Comparison of ENCODE assay signal across 5 cellular contexts in the genomic region with DNA sequence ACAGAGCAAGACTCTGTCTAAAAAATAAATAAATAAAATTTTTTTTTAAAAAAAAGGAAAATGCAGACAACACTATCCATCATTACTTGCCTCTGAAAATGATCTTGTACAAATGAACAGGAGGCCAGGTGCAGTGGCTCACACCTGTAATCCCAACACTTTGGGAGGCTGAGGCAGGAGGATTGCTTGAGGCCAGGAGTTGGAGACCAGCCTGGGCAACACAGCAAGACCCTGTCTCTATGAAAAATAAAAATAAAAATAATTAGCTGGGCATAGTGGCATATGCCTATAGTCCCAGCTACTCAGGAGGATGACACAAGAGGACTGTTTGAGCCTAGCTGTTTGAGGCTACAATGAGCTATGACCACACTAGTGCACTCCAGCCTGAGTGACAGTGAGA. TPM values are rescaled to one million over a fixed set of nuclear protein-coding genes. Genes with fewer than 3 reads are reported as not detected.
"Had no signal": no experiment of that assay in that cellular context is flagged by ENCODE, and none has a peak within 500 bp of the region (broad histone marks: within the 10 kb centered on the region; RNA-seq: fewer than 3 reads in every experiment).

No MANE protein-coding gene starts in this region.

RNA-seq across cellular contexts. Expression of a gene that starts 58.3 kb away (rescaled TPM):
- total RNA-seq: M059J, PC-3, Right ventricle myocardium superior, SJSA1 had no signal
- polyA plus RNA-seq: SK-N-SH had no signal
